Comparison of ENCODE assay signal across 16 cellular contexts in the genomic region with DNA sequence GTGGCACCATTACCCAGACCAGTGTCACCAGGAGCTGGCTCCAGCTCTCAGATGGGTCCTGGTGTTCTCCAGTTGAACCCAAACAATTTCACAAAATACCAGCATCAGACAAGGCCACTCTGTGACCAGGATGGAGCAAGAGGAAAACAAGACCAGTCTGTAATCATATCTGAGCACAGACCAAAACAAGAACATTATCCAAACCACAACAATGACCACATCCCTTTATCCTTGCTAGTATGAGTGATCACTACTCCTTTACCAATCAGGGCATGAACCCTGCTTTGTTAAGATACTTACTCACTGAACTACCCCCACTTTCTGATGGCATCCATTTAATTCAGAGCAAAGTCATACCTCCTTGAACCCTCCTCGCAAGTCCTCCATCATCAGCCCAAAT.
DNase-seq lines count a peak whose midpoint lies in the region; ATAC-seq, FAIRE-seq and TF ChIP-seq lines count a peak whose summit lies in the region.
"Had no signal": no experiment of that assay in that cellular context is flagged by ENCODE, and none has a peak within 500 bp of the region (broad histone marks: within the 10 kb centered on the region; RNA-seq: fewer than 3 reads in every experiment).

No MANE protein-coding gene starts in this region.

- FAIRE-seq in endothelial cell of umbilical vein (lab: Jason Lieb, UNC): no peak
- FAIRE-seq: small intestine had no signal

- no peak overlapping the region for H3K4me3 Mint-ChIP-seq in activated CD8-positive, alpha-beta T cell treated with anti-CD3 and anti-CD28 coated beads for 36 hours
- H3K4me3 Mint-ChIP-seq in activated CD8-positive, alpha-beta T cell treated with anti-CD3 and anti-CD28 coated beads, Interleukin-2, amount 10 ng/mL, durations not matched to agents 7 days and 5 days: no peak overlapping the region
- no peak overlapping the region for H3K4me3 Mint-ChIP-seq in type B pancreatic cell
- H3K4me3 Mint-ChIP-seq: activated CD4-positive, alpha-beta memory T cell treated with anti-CD3 and anti-CD28 coated beads, Interleukin-2, amount 10 ng/mL, durations not matched to agents 7 days and 5 days; activated naive CD8-positive, alpha-beta T cell; nephron had no signal

- POLR2A ChIA-PET in activated CD8-positive, alpha-beta T cell treated with anti-CD3 and anti-CD28 coated beads for 36 hours (lab: Charles Lee): interaction anchor here (0.8 kb wide), 1 partner anchor 9 kb away, joined by 3 read pairs; no protein-coding TSS in a partner anchor
- POLR2A ChIA-PET in activated CD8-positive, alpha-beta T cell treated with anti-CD3 and anti-CD28 coated beads, Interleukin-2, amount 10 ng/mL, durations not matched to agents 7 days and 5 days (lab: Charles Lee): no interaction called here
- POLR2A ChIA-PET in endothelial cell of umbilical vein (lab: Charles Lee): no interaction called here

- peaks cover 38% of the 10 kb centered on the region for H3K4me1 ChIP-seq in endothelial cell of umbilical vein (ENCODE audit: control insufficient read depth, extremely low read depth, insufficient read depth, low read length)
- no peaks in the 10 kb centered on the region for H3K4me1 ChIP-seq in colonic mucosa
- H3K4me1 ChIP-seq in mucosa of descending colon (ENCODE audit: low read depth): no peaks in the 10 kb centered on the region
- H3K4me1 ChIP-seq: Peyer's patch, tibial nerve had no signal

- ATAC-seq in activated CD8-positive, alpha-beta T cell treated with anti-CD3 and anti-CD28 coated beads for 36 hours: peak; percentile 7
- no peak for ATAC-seq in activated CD8-positive, alpha-beta T cell treated with anti-CD3 and anti-CD28 coated beads, Interleukin-2, amount 10 ng/mL, durations not matched to agents 7 days and 5 days
- ATAC-seq in stimulated activated naive CD8-positive, alpha-beta T cell treated with anti-CD3 and anti-CD28 coated beads, Interleukin-15, Interleukin-2, amounts not matched to agents 100 U/mL and 50 U/mL, for 24 hours: peak; percentile 63
- ATAC-seq in mucosa of descending colon: no peak
- ATAC-seq: left lung had no signal

- H3K27ac Mint-ChIP-seq in activated CD8-positive, alpha-beta T cell treated with anti-CD3 and anti-CD28 coated beads for 36 hours: no peak overlapping the region
- H3K27ac Mint-ChIP-seq in activated CD8-positive, alpha-beta T cell treated with anti-CD3 and anti-CD28 coated beads, Interleukin-2, amount 10 ng/mL, durations not matched to agents 7 days and 5 days: no peak overlapping the region
- H3K27ac Mint-ChIP-seq in type B pancreatic cell: no peak overlapping the region
- H3K27ac Mint-ChIP-seq: activated CD4-positive, alpha-beta memory T cell treated with anti-CD3 and anti-CD28 coated beads, Interleukin-2, amount 10 ng/mL, durations not matched to agents 7 days and 5 days; activated naive CD8-positive, alpha-beta T cell; nephron had no signal

- CTCF ChIA-PET in activated CD8-positive, alpha-beta T cell treated with anti-CD3 and anti-CD28 coated beads for 36 hours (lab: Charles Lee): no interaction called here
- CTCF ChIA-PET in activated CD8-positive, alpha-beta T cell treated with anti-CD3 and anti-CD28 coated beads, Interleukin-2, amount 10 ng/mL, durations not matched to agents 7 days and 5 days (lab: Charles Lee): no interaction called here
- CTCF ChIA-PET in endothelial cell of umbilical vein (lab: Charles Lee): interaction anchor here (0.7 kb wide), 1 partner anchor 28 kb away, joined by 3 read pairs; no protein-coding TSS in a partner anchor

- H2AFZ ChIP-seq in endothelial cell of umbilical vein (ENCODE audit: low read depth, low read length): peak overlapping the region; percentile 53

- dilution Hi-C loops in endothelial cell of umbilical vein (cut with MboI; ENCODE audit: extremely low pct_ligation_motif_present, low sequenced_read_pairs): no loop called here

- H3K9me3 Mint-ChIP-seq in activated CD8-positive, alpha-beta T cell treated with anti-CD3 and anti-CD28 coated beads for 36 hours: no peaks in the 10 kb centered on the region
- no peaks in the 10 kb centered on the region for H3K9me3 Mint-ChIP-seq in activated CD8-positive, alpha-beta T cell treated with anti-CD3 and anti-CD28 coated beads, Interleukin-2, amount 10 ng/mL, durations not matched to agents 7 days and 5 days (ENCODE audit: insufficient read depth)
- H3K9me3 Mint-ChIP-seq in type B pancreatic cell: no peaks in the 10 kb centered on the region
- H3K9me3 Mint-ChIP-seq: activated CD4-positive, alpha-beta memory T cell treated with anti-CD3 and anti-CD28 coated beads, Interleukin-2, amount 10 ng/mL, durations not matched to agents 7 days and 5 days had no signal

- BruUV-seq in endothelial cell of umbilical vein (replicated peaks; lab: Mats Ljungman, UMichigan): no TSS peak

- no peak overlapping the region for H3K4me2 ChIP-seq in endothelial cell of umbilical vein (ENCODE audit: insufficient read depth, low read length)

- H3K4me3 ChIP-seq in endothelial cell of umbilical vein (replicated peaks in 1 of 3; ENCODE audit: insufficient read depth in 1 of 3, low read depth in 1 of 3, low read length in 3 of 3) (no peak overlapping the region), colonic mucosa (no peak overlapping the region), mucosa of descending colon (no peak overlapping the region)
- H3K4me3 ChIP-seq: left lung, Peyer's patch, tibial nerve had no signal

- H3K27me3 Mint-ChIP-seq in activated CD8-positive, alpha-beta T cell treated with anti-CD3 and anti-CD28 coated beads for 36 hours: peaks cover 6% of the 10 kb centered on the region
- peaks cover 6% of the 10 kb centered on the region for H3K27me3 Mint-ChIP-seq in activated CD8-positive, alpha-beta T cell treated with anti-CD3 and anti-CD28 coated beads, Interleukin-2, amount 10 ng/mL, durations not matched to agents 7 days and 5 days (ENCODE audit: low read depth)
- H3K27me3 Mint-ChIP-seq in type B pancreatic cell: no peaks in the 10 kb centered on the region

- H3K36me3 ChIP-seq in endothelial cell of umbilical vein (ENCODE audit: control insufficient read depth in 2 of 2, extremely low read depth in 1 of 2, insufficient read depth in 2 of 2, low read length in 2 of 2) (no peaks in the 10 kb centered on the region), colonic mucosa (no peaks in the 10 kb centered on the region), mucosa of descending colon (ENCODE audit: low read depth) (no peaks in the 10 kb centered on the region)
- H3K36me3 ChIP-seq: left lung, Peyer's patch, tibial nerve had no signal

- H3K4me1 Mint-ChIP-seq in activated CD8-positive, alpha-beta T cell treated with anti-CD3 and anti-CD28 coated beads for 36 hours (ENCODE audit: low read depth): no peaks in the 10 kb centered on the region
- H3K4me1 Mint-ChIP-seq in activated CD8-positive, alpha-beta T cell treated with anti-CD3 and anti-CD28 coated beads, Interleukin-2, amount 10 ng/mL, durations not matched to agents 7 days and 5 days (ENCODE audit: low read depth): peaks cover 8% of the 10 kb centered on the region
- no peaks in the 10 kb centered on the region for H3K4me1 Mint-ChIP-seq in type B pancreatic cell (ENCODE audit: unreplicated experiment)
- H3K4me1 Mint-ChIP-seq: nephron had no signal

- H4K20me1 ChIP-seq in endothelial cell of umbilical vein (replicated peaks; ENCODE audit: control insufficient read depth, extremely low read depth, insufficient read depth, low read length): no peaks in the 10 kb centered on the region

- H3K9me3 ChIP-seq in endothelial cell of umbilical vein (replicated peaks; ENCODE audit: control insufficient read depth, insufficient read depth, low read length): no peaks in the 10 kb centered on the region
- no peaks in the 10 kb centered on the region for H3K9me3 ChIP-seq in colonic mucosa
- no peaks in the 10 kb centered on the region for H3K9me3 ChIP-seq in mucosa of descending colon
- H3K9me3 ChIP-seq: left lung, Peyer's patch, tibial nerve had no signal

- no peak for TF ChIP-seq CTCF in activated CD8-positive, alpha-beta T cell treated with anti-CD3 and anti-CD28 coated beads for 36 hours (IDR thresholded peaks at IDR 0.05)
- TF ChIP-seq CTCF in endothelial cell of umbilical vein (IDR thresholded peaks at IDR 0.05; ENCODE audit: extremely low read depth in 1 of 2, insufficient read depth in 1 of 2, low read depth in 1 of 2, low read length in 2 of 2): no peak
- no peak for TF ChIP-seq CTCF in colonic mucosa (IDR thresholded peaks at IDR 0.05)
- TF ChIP-seq CTCF in type B pancreatic cell (conservative IDR thresholded peaks at IDR 0.05): no peak
- no peak for TF ChIP-seq CTCF in mucosa of descending colon (IDR thresholded peaks at IDR 0.05)

- DNase-seq in activated CD8-positive, alpha-beta T cell treated with anti-CD3 and anti-CD28 coated beads for 36 hours: no peak
- no peak for DNase-seq in activated CD8-positive, alpha-beta T cell treated with anti-CD3 and anti-CD28 coated beads, Interleukin-2, amount 10 ng/mL, durations not matched to agents 7 days and 5 days
- peak; percentile 68 for DNase-seq in OCI-M1 (lab: John Stamatoyannopoulos, UW)
- no peak for DNase-seq in endothelial cell of umbilical vein (ENCODE audit: low read depth, low spot score)
- DNase-seq in stimulated activated naive CD8-positive, alpha-beta T cell treated with anti-CD3 and anti-CD28 coated beads, Interleukin-15, Interleukin-2, amounts not matched to agents 100 U/mL and 50 U/mL, for 24 hours: no peak
- DNase-seq in colonic mucosa: no peak
- DNase-seq in type B pancreatic cell (ENCODE audit: extremely low spot score, unreplicated experiment): no peak
- no peak for DNase-seq in mucosa of descending colon
- DNase-seq: activated CD4-positive, alpha-beta memory T cell treated with anti-CD3 and anti-CD28 coated beads, Interleukin-2, amount 10 ng/mL, durations not matched to agents 7 days and 5 days; left lung; Peyer's patch; small intestine had no signal

- no peaks in the 10 kb centered on the region for H3K36me3 Mint-ChIP-seq in activated CD8-positive, alpha-beta T cell treated with anti-CD3 and anti-CD28 coated beads for 36 hours (ENCODE audit: low read depth)
- no peaks in the 10 kb centered on the region for H3K36me3 Mint-ChIP-seq in activated CD8-positive, alpha-beta T cell treated with anti-CD3 and anti-CD28 coated beads, Interleukin-2, amount 10 ng/mL, durations not matched to agents 7 days and 5 days (ENCODE audit: low read depth)
- no peaks in the 10 kb centered on the region for H3K36me3 Mint-ChIP-seq in type B pancreatic cell
- H3K36me3 Mint-ChIP-seq: activated naive CD8-positive, alpha-beta T cell had no signal

- H3K9ac ChIP-seq in endothelial cell of umbilical vein (replicated peaks; ENCODE audit: extremely low read depth, insufficient read depth, low read length): no peak overlapping the region
- no peak overlapping the region for H3K9ac ChIP-seq in colonic mucosa (ENCODE audit: low read depth in 2 of 2, low read length in 2 of 2)

- intact Hi-C loops in activated CD8-positive, alpha-beta T cell treated with anti-CD3 and anti-CD28 coated beads for 36 hours (cut with micrococcal nuclease): no loop called here
- intact Hi-C loops in endothelial cell of umbilical vein (cut with micrococcal nuclease): loop anchor here (2.0 to 5.0 kb wide), 4 partner anchors 39 to 267 kb away; partner anchors contain the start of gene TSC22D1
- intact Hi-C loops in colonic mucosa (cut with DNase I): loop anchor here (10.0 kb wide), 1 partner anchor 69 kb away; no protein-coding TSS in a partner anchor
- intact Hi-C loops in mucosa of descending colon (cut with DNase I, micrococcal nuclease): no loop called here

- no peaks in the 10 kb centered on the region for H3K9me1 ChIP-seq in endothelial cell of umbilical vein (replicated peaks; ENCODE audit: control insufficient read depth, extremely low read depth, insufficient read depth, low read length)

- H3K27ac ChIP-seq in endothelial cell of umbilical vein (ENCODE audit: insufficient read depth, low read depth, low read length) (no peak overlapping the region), colonic mucosa (no peak overlapping the region)
- H3K27ac ChIP-seq: HL-60, left lung, Peyer's patch, tibial nerve had no signal

- no peak for TF ChIP-seq POLR2A in endothelial cell of umbilical vein (IDR thresholded peaks at IDR 0.05; ENCODE audit: low read depth, low read length)

- H3K27me3 ChIP-seq in endothelial cell of umbilical vein (ENCODE audit: control insufficient read depth in 2 of 2, insufficient read depth in 2 of 2, low read length in 2 of 2): no peaks in the 10 kb centered on the region
- no peaks in the 10 kb centered on the region for H3K27me3 ChIP-seq in colonic mucosa
- H3K27me3 ChIP-seq: left lung, Peyer's patch, tibial nerve had no signal

- no peaks in the 10 kb centered on the region for H3K79me2 ChIP-seq in endothelial cell of umbilical vein (ENCODE audit: control insufficient read depth, insufficient read depth, low read length)

Comparison
In these comparisons a context has a peak if more than half of its experiments do, and no peak if none do; other contexts are left out.
1. ATAC-seq: peak in activated CD8-positive, alpha-beta T cell treated with anti-CD3 and anti-CD28 coated beads for 36 hours (single experiment) and stimulated activated naive CD8-positive, alpha-beta T cell treated with anti-CD3 and anti-CD28 coated beads, Interleukin-15, Interleukin-2, amounts not matched to agents 100 U/mL and 50 U/mL, for 24 hours (single experiment); none in activated CD8-positive, alpha-beta T cell treated with anti-CD3 and anti-CD28 coated beads, Interleukin-2, amount 10 ng/mL, durations not matched to agents 7 days and 5 days (single experiment) and mucosa of descending colon (single experiment).
2. intact Hi-C loops: an anchor here in endothelial cell of umbilical vein (2.0 to 5.0 kb wide) and colonic mucosa (10.0 kb wide); none called in activated CD8-positive, alpha-beta T cell treated with anti-CD3 and anti-CD28 coated beads for 36 hours and mucosa of descending colon.